ENCODE assay signal across 9 cellular contexts in the genomic region with DNA sequence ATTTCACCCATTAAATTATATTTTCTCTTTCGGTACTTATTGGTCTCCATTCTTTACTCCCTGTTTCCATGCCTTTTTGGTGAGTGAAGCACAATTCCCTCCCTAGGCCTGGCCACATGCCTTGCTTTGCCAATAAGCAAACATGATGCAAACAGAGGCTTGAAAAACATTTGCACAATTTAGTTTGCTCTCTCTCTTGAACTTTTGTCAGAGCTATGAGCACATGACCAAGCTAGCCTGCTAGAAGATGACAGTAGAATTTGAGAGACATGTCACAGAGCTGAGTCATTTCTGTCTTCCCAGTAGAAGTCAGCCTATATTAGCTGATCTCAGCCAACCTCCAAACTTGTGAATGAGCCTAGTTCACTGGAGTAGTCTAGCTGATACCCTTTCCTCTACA. TPM values are rescaled to one million over a fixed set of nuclear protein-coding genes. Genes with fewer than 3 reads are reported as not detected.
A peak's percentile ranks its signal among the peaks of the same experiment; 100 is the strongest.
DNase-seq lines count a peak whose midpoint lies in the region; ATAC-seq, FAIRE-seq and TF ChIP-seq lines count a peak whose summit lies in the region.
"Had no signal": no experiment of that assay in that cellular context is flagged by ENCODE, and none has a peak within 500 bp of the region (broad histone marks: within the 10 kb centered on the region; RNA-seq: fewer than 3 reads in every experiment).

No MANE protein-coding gene starts in this region.

- DNase-seq in COLO829 (ENCODE audit: low spot score) (peak; percentile 35), GM19239 (ENCODE audit: insufficient read length, low spot score) (no peak), SHP77 treated with DMSO at 0.1 percent for 48 hours (lab: John Stamatoyannopoulos, UW) (peak; percentile 35), inferior parietal cortex (ENCODE audit: extremely low spot score) (peak; percentile 10), mesothelial cell of epicardium (ENCODE audit: low spot score in 2 of 2, unreplicated experiment in 2 of 2) (no peak), NCI-H526 treated with DMSO at 0.1 percent for 48 hours (lab: John Stamatoyannopoulos, UW) (no peak)
- no peak for DNase-seq in activated T-cell treated with anti-CD3 and anti-CD28 coated beads, Interleukin-2, amount 50 U/mL, for 1 hour

- peak; percentile 89 for ATAC-seq in HG03135 (IDR thresholded peaks at IDR 0.05; ENCODE audit: unreplicated experiment)

- H3K4me3 Mint-ChIP-seq in mesothelial cell of epicardium = no peak overlapping the region

- H3K9me3 Mint-ChIP-seq in mesothelial cell of epicardium = peaks cover 5% of the 10 kb centered on the region

- H3K27ac Mint-ChIP-seq in mesothelial cell of epicardium = no peak overlapping the region

- no peaks in the 10 kb centered on the region for H3K27me3 Mint-ChIP-seq in mesothelial cell of epicardium (ENCODE audit: low read depth)

- peak; percentile 84 for FAIRE-seq in GM19239 (lab: Jason Lieb, UNC)

- H3K4me1 Mint-ChIP-seq in mesothelial cell of epicardium = peaks cover 5% of the 10 kb centered on the region

- TF ChIP-seq CTCF in mesothelial cell of epicardium (IDR thresholded peaks at IDR 0.05; ENCODE audit: unreplicated experiment) = no peak

- peaks cover 36% of the 10 kb centered on the region for H3K36me3 Mint-ChIP-seq in mesothelial cell of epicardium

RNA-seq across cellular contexts. Expression of gene ANGPTL3, which starts 24.6 kb away (rescaled TPM):
- total RNA-seq in mesothelial cell of epicardium = not detected in 3 replicates
- total RNA-seq: temporal lobe had no signal

Comparison
In these comparisons a context has a peak if more than half of its experiments do, and no peak if none do; other contexts are left out.
1. DNase-seq: peak in COLO829 (single experiment), SHP77 treated with DMSO at 0.1 percent for 48 hours (single experiment) and inferior parietal cortex (single experiment); none in GM19239 (single experiment), mesothelial cell of epicardium (0 of 2), activated T-cell treated with anti-CD3 and anti-CD28 coated beads, Interleukin-2, amount 50 U/mL, for 1 hour (single experiment) and NCI-H526 treated with DMSO at 0.1 percent for 48 hours (single experiment).